Comparison of ENCODE assay signal across 1 cellular context in genomic region chr14:102071283-102071998, GRCh38.
TF ChIP-seq lines count a peak whose summit lies in the region.

No MANE protein-coding gene starts in this region.

TF ChIP-seq in HepG2, 621 proteins besides CTCF, POLR2A, EP300 and RAD21 (continued from another document):
- TF ChIP-seq, protein P1, sequence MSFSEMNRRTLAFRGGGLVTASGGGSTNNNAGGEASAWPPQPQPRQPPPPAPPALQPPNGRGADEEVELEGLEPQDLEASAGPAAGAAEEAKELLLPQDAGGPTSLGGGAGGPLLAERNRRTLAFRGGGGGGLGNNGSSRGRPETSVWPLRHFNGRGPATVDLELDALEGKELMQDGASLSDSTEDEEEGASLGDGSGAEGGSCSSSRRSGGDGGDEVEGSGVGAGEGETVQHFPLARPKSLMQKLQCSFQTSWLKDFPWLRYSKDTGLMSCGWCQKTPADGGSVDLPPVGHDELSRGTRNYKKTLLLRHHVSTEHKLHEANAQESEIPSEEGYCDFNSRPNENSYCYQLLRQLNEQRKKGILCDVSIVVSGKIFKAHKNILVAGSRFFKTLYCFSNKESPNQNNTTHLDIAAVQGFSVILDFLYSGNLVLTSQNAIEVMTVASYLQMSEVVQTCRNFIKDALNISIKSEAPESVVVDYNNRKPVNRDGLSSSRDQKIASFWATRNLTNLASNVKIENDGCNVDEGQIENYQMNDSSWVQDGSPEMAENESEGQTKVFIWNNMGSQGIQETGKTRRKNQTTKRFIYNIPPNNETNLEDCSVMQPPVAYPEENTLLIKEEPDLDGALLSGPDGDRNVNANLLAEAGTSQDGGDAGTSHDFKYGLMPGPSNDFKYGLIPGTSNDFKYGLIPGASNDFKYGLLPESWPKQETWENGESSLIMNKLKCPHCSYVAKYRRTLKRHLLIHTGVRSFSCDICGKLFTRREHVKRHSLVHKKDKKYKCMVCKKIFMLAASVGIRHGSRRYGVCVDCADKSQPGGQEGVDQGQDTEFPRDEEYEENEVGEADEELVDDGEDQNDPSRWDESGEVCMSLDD (CRISPR knock-in tag; IDR thresholded peaks at IDR 0.05; ENCODE audit: borderline replicate concordance), result no peak
- TF ChIP-seq MIER3 (CRISPR knock-in tag; IDR thresholded peaks at IDR 0.05; ENCODE audit: borderline replicate concordance), result no peak
- TF ChIP-seq MYPOP (CRISPR knock-in tag; IDR thresholded peaks at IDR 0.05), result no peak
- TF ChIP-seq ZNF549 (CRISPR knock-in tag; IDR thresholded peaks at IDR 0.05), result no peak
